1 cellular context compared by ENCODE assay signal in genomic region chr9:105449081-105449480, GRCh38.
TF ChIP-seq lines count a peak whose summit lies in the region.

No MANE protein-coding gene starts in this region.

TF ChIP-seq in HepG2, 621 proteins besides CTCF, POLR2A, EP300 and RAD21:
- TF ChIP-seq SOX5 (CRISPR knock-in tag; IDR thresholded peaks at IDR 0.05; ENCODE audit: borderline replicate concordance) (peak; percentile 10; the same call in 1 of the 2 replicates), CREM (IDR thresholded peaks at IDR 0.05) (no peak), CREM (CRISPR knock-in tag; IDR thresholded peaks at IDR 0.05) (no peak)
